In the genomic region with DNA sequence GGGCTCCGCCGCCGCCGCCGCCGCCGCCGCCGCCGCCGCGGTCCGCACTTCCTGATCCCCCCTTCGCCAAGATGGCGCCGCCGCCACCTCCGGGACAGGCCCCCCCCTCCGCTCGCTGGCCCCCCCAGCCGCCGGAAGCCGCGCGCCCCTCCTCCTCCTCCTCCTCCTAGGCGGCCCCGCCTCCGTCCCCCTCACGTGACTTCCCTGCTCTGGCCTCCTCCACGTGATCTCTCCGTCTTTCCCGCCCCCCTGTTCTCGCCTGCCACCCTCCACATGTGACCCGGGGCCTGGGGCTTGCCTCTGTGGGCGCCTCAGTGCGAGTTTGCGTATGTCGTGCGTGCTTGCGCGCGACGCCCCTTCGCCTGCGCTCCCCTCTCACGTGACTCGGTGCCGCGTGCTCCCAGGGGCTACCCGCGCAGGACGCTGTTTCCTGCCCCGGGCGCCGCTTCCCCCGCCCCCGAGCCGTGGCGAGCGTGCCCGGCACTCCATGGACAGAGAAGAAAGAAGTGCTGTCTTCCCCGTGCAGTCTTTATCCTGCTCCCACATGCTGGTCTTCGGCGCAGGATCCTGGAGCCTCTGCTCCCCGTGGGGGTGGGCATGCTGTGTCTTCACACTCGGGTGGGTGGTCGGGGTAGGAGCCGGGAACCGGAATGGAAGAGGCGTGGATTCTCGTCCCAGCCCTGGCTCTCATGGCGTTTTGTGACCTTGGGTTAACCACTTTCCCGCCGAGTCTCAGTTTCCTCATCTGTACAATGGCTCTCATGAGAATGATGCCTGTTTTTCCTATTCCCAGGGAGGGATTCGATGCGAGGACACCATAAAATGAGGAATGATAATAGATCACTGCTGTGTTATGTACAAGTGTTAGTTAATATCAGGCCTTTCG, we compare ENCODE assay signal across 8 cellular contexts. TPM values are rescaled to one million over a fixed set of nuclear protein-coding genes. Genes with fewer than 3 reads are reported as not detected.
A peak's percentile ranks its signal among the peaks of the same experiment; 100 is the strongest.
DNase-seq lines count a peak whose midpoint lies in the region; ATAC-seq lines count a peak whose summit lies in the region.

A gene (minus strand): TSS at position 53 of the 886 bp plus-strand sequence. CDS start 109 bp downstream, outside the sequence.

- H3K4me1 Mint-ChIP-seq in effector memory CD8-positive, alpha-beta T cell (ENCODE audit: low read depth in 2 of 2): peaks cover 29 to 40% of the 10 kb centered on the region in 2 donors
- peaks cover 23% of the 10 kb centered on the region for H3K4me1 Mint-ChIP-seq in memory B cell

- peaks cover 41% of the 10 kb centered on the region for H3K36me3 Mint-ChIP-seq in effector memory CD8-positive, alpha-beta T cell (ENCODE audit: insufficient read depth)
- H3K36me3 Mint-ChIP-seq in memory B cell: peaks cover 13% of the 10 kb centered on the region

- peak within 1 kb of the TSS; percentile 88 to 92 for H3K27ac Mint-ChIP-seq in effector memory CD8-positive, alpha-beta T cell
- H3K27ac Mint-ChIP-seq in memory B cell: peak within 1 kb of the TSS; percentile 88

- peak; percentile 99 for DNase-seq in COLO668 (lab: John Stamatoyannopoulos, UW; ENCODE audit: unreplicated experiment)
- peak; percentile 98 for DNase-seq in HT1080 (ENCODE audit: low read depth)
- DNase-seq in NOMO-1 treated with DMSO at 0.1 percent for 48 hours (lab: John Stamatoyannopoulos, UW; ENCODE audit: unreplicated experiment): peak; percentile 99
- DNase-seq in activated CD8-positive, alpha-beta memory T cell treated with anti-CD3 and anti-CD28 coated beads for 4 hours (ENCODE audit: low read depth in 2 of 2): peak; percentile 99 to 100
- peak; percentile 99 to 100 (median 99) for DNase-seq in effector memory CD8-positive, alpha-beta T cell
- peak; percentile 94 to 99 for DNase-seq in memory B cell (ENCODE audit: low spot score in 2 of 2)
- peak; percentile 100 for DNase-seq in stimulated activated CD8-positive, alpha-beta memory T cell treated with anti-CD3 and anti-CD28 coated beads, Interleukin-12 subunit alpha, Interleukin-12 subunit beta, amount 100 ng/mL, for 24 hours (ENCODE audit: extremely low read depth)

- H3K27me3 Mint-ChIP-seq in effector memory CD8-positive, alpha-beta T cell: no peaks in the 10 kb centered on the region
- H3K27me3 Mint-ChIP-seq in memory B cell: no peaks in the 10 kb centered on the region

- peak within 1 kb of the TSS; percentile 93 to 94 for H3K4me3 Mint-ChIP-seq in effector memory CD8-positive, alpha-beta T cell
- H3K4me3 Mint-ChIP-seq in memory B cell: peak within 1 kb of the TSS; percentile 91

- H3K9me3 Mint-ChIP-seq in effector memory CD8-positive, alpha-beta T cell: no peaks in the 10 kb centered on the region
- no peaks in the 10 kb centered on the region for H3K9me3 Mint-ChIP-seq in memory B cell

- ATAC-seq in GM21360 (IDR thresholded peaks at IDR 0.05; ENCODE audit: unreplicated experiment): peak; percentile 86
- peak; percentile 90 for ATAC-seq in effector memory CD8-positive, alpha-beta T cell (replicated peaks)
- peak; percentile 88 for ATAC-seq in memory B cell (ENCODE audit: low read depth)

RNA-seq across cellular contexts. Expression of the gene that starts here (rescaled TPM):
- total RNA-seq in HT1080 (2014; rRNA removed; shearing (Covaris generic)): 32.8 and 38.4 TPM in 2 replicates
- polyA plus RNA-seq in HT1080 (2015; cell fraction: cytosol; rRNA removed): 41.7 and 45.3 TPM in 2 replicates
- 32.8 and 51.8 TPM in 2 replicates for polyA plus RNA-seq in HT1080 (2015; cell fraction: nucleus; rRNA removed)

Comparison
In these comparisons a context has a peak if more than half of its experiments do, and no peak if none do; other contexts are left out.
1. Peak in every context shown above with its lines: DNase-seq and ATAC-seq.